In the genomic region with DNA sequence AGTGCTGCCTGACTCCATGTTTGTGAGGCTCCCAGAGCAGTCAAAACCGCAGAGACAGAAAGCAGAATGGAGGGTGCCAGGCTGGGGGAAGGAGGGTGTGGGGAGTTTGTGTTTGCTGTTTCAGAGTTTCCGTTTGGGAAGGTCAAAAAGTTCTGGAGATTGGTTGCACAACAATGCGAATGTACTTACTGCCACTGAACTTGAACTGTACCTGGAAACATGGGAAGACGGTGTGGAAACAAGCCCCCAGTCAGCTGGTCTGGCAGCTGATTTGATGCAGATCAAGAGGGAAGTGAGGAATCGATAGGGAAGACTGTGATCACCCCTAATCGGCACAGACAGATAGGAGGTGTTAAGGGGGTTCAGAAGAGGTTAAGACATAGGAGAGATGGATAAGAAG, we compare ENCODE assay signal across 23 cellular contexts. TPM values are rescaled to one million over a fixed set of nuclear protein-coding genes. Genes with fewer than 3 reads are reported as not detected.
"Had no signal": no experiment of that assay in that cellular context is flagged by ENCODE, and none has a peak within 500 bp of the region (broad histone marks: within the 10 kb centered on the region; RNA-seq: fewer than 3 reads in every experiment).

No MANE protein-coding gene starts in this region.

- H3K4me1 ChIP-seq: foreskin keratinocyte, psoas muscle had no signal

- H3K9me3 ChIP-seq: body of pancreas, psoas muscle had no signal

- H3K4me1 Mint-ChIP-seq: endodermal cell had no signal

- H3K27ac ChIP-seq: body of pancreas, foreskin keratinocyte, psoas muscle, skin epidermis had no signal

- H3K4me3 Mint-ChIP-seq: activated naive CD8-positive, alpha-beta T cell treated with anti-CD3 and anti-CD28 coated beads, Interleukin-2, amount 10 ng/mL, durations not matched to agents 7 days and 5 days; activated T-cell treated with anti-CD3 and anti-CD28 coated beads, Interleukin-2, amount 50 U/mL, for 72 hours; endodermal cell; stimulated activated naive CD8-positive, alpha-beta T cell treated with anti-CD3 and anti-CD28 coated beads, Interleukin-15, amount 100 ng/mL, for 72 hours; type B pancreatic cell had no signal

- ATAC-seq: activated CD4-positive, CD25-positive, alpha-beta regulatory T cell treated with anti-CD3 and anti-CD28 coated beads, Interleukin-2, amount 50 U/mL, for 24 hours; activated T-cell treated with anti-CD3 and anti-CD28 coated beads, Interleukin-2, amount 50 U/mL, for 72 hours; body of pancreas; foreskin keratinocyte; psoas muscle; right cardiac atrium; stimulated activated naive CD8-positive, alpha-beta T cell treated with anti-CD3 and anti-CD28 coated beads, Interleukin-15, amount 100 ng/mL, for 72 hours had no signal

- H3K9me3 Mint-ChIP-seq: activated T-cell treated with anti-CD3 and anti-CD28 coated beads, Interleukin-2, amount 50 U/mL, for 72 hours; stimulated activated naive CD8-positive, alpha-beta T cell treated with anti-CD3 and anti-CD28 coated beads, Interleukin-15, amount 100 ng/mL, for 72 hours had no signal

- H3K27ac Mint-ChIP-seq: activated naive CD8-positive, alpha-beta T cell treated with anti-CD3 and anti-CD28 coated beads, Interleukin-2, amount 10 ng/mL, durations not matched to agents 7 days and 5 days; activated T-cell treated with anti-CD3 and anti-CD28 coated beads, Interleukin-2, amount 50 U/mL, for 72 hours; endodermal cell; type B pancreatic cell had no signal

- H3K27me3 ChIP-seq: body of pancreas, dorsolateral prefrontal cortex had no signal

- DNase-seq: activated effector memory CD4-positive, alpha-beta T cell treated with anti-CD3 and anti-CD28 coated beads, Interleukin-2, amount 50 U/mL, for 16 hours; activated naive CD8-positive, alpha-beta T cell treated with anti-CD3 and anti-CD28 coated beads, Interleukin-2, amount 10 ng/mL, durations not matched to agents 7 days and 5 days; activated T-cell treated with anti-CD3 and anti-CD28 coated beads, Interleukin-2, amount 50 U/mL, for 72 hours; amygdala; body of pancreas; endodermal cell; foreskin keratinocyte; hippocampal formation; mammary epithelial cell; psoas muscle; stimulated activated naive CD8-positive, alpha-beta T cell treated with anti-CD3 and anti-CD28 coated beads, Interleukin-15, amount 100 ng/mL, for 72 hours; T-helper 1 cell; T-helper 9 cell had no signal

- FAIRE-seq: islet of Langerhans had no signal

- H3K36me3 Mint-ChIP-seq: type B pancreatic cell had no signal

- H3K4me3 ChIP-seq: body of pancreas, dorsolateral prefrontal cortex, psoas muscle, skin epidermis had no signal

RNA-seq across cellular contexts. Expression of a gene that starts 49.5 kb away (rescaled TPM):
- total RNA-seq: activated CD8-positive, alpha-beta memory T cell treated with anti-CD3 and anti-CD28 coated beads for 36 hours; activated naive CD8-positive, alpha-beta T cell treated with anti-CD3 and anti-CD28 coated beads, Interleukin-2, amount 10 ng/mL, durations not matched to agents 7 days and 5 days; epithelial cell of proximal tubule; foreskin keratinocyte; myocyte; osteocyte; psoas muscle had no signal
- polyA plus RNA-seq: foreskin keratinocyte, mammary epithelial cell had no signal
